In the genomic region with DNA sequence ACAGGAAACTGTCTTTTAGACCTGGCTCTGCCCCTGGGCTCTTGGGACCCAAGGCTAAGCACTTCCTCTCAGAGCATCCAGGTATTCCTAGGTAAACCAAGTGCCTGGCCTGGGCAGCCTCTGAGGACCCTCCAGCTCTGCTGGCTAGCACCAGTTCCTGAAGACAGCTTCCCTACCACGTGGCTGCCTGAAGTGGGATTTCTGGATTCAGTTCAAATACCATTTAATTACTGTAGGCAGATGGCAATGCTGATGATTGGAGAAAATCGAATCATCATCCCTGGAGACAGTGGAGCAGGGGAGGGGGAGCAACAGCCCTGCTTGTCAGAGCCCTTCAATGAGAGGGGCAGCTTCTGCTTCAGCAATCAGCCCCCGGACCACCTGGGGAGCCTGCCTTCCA, we compare ENCODE assay signal across 15 cellular contexts. TPM values are rescaled to one million over a fixed set of nuclear protein-coding genes. Genes with fewer than 3 reads are reported as not detected.
DNase-seq lines count a peak whose midpoint lies in the region; ATAC-seq, FAIRE-seq and TF ChIP-seq lines count a peak whose summit lies in the region.
"Had no signal": no experiment of that assay in that cellular context is flagged by ENCODE, and none has a peak within 500 bp of the region (broad histone marks: within the 10 kb centered on the region; RNA-seq: fewer than 3 reads in every experiment).

No MANE protein-coding gene starts in this region.

- H2AFZ ChIP-seq in GM23338: no peak overlapping the region

- CTCF ChIA-PET in activated CD4-positive, alpha-beta T cell treated with anti-CD3 and anti-CD28 coated beads, Interleukin-2, amount 10 ng/mL, durations not matched to agents 7 days and 5 days (lab: Charles Lee): interaction anchor here (1.3 to 4.2 kb wide), 2 partner anchors 10 to 15 kb away, joined by 5 to 32 read pairs; no protein-coding TSS in a partner anchor
- CTCF ChIA-PET in T-cell (lab: Charles Lee): no interaction called here

- H3K27ac Mint-ChIP-seq in activated CD4-positive, alpha-beta T cell treated with anti-CD3 and anti-CD28 coated beads, Interleukin-2, amount 10 ng/mL, durations not matched to agents 7 days and 5 days: peak overlapping the region; percentile 70
- H3K27ac Mint-ChIP-seq in T-cell (peak overlapping the region; percentile 9 to 21), GM23338 (no peak overlapping the region)

- no peak for TF ChIP-seq CTCF in GM23338 (conservative IDR thresholded peaks at IDR 0.05; ENCODE audit: low read depth in 2 of 2)

- H4K20me1 ChIP-seq in GM23338 (replicated peaks; ENCODE audit: insufficient read depth): peaks cover 8% of the 10 kb centered on the region; the same call in 1 of the 2 replicates

- TF ChIP-seq POLR2A in GM12891 (IDR thresholded peaks at IDR 0.05; ENCODE audit: low read depth, low read length): no peak

- H3K9me3 ChIP-seq in small intestine (ENCODE audit: control insufficient read depth, low read depth): no peaks in the 10 kb centered on the region
- H3K9me3 ChIP-seq: ascending aorta, heart left ventricle, mucosa of descending colon, psoas muscle had no signal

- peaks cover 72% of the 10 kb centered on the region for H3K4me1 Mint-ChIP-seq in activated CD4-positive, alpha-beta T cell treated with anti-CD3 and anti-CD28 coated beads, Interleukin-2, amount 10 ng/mL, durations not matched to agents 7 days and 5 days
- peaks cover 51 to 78% (median 76%) of the 10 kb centered on the region in 3 donors for H3K4me1 Mint-ChIP-seq in T-cell
- peaks cover 30% of the 10 kb centered on the region for H3K4me1 Mint-ChIP-seq in GM23338

- POLR2A ChIA-PET in activated CD4-positive, alpha-beta T cell treated with anti-CD3 and anti-CD28 coated beads, Interleukin-2, amount 10 ng/mL, durations not matched to agents 7 days and 5 days (lab: Charles Lee): no interaction called here
- POLR2A ChIA-PET in T-cell (lab: Charles Lee): no interaction called here

- H3F3A ChIP-seq in GM23338 (replicated peaks; ENCODE audit: low read depth): peaks cover 2% of the 10 kb centered on the region; the same call in 1 of the 2 replicates

- no peak for DNase-seq in activated CD4-positive, alpha-beta T cell treated with anti-CD3 and anti-CD28 coated beads, Interleukin-2, amount 10 ng/mL, durations not matched to agents 7 days and 5 days
- DNase-seq in activated CD4-positive, alpha-beta T cell treated with anti-CD3 and anti-CD28 coated beads for 4 hours: no peak
- DNase-seq in NCI-H1694 (lab: John Stamatoyannopoulos, UW) (peak; percentile 88), T-cell (no peak), retina (peak; percentile 57), GM12891 (ENCODE audit: insufficient read length, low spot score) (no peak), GM23338 (ENCODE audit: low spot score) (no peak), small intestine (no peak)
- DNase-seq: DND-41, heart left ventricle, mucosa of descending colon, psoas muscle had no signal

- no peaks in the 10 kb centered on the region for H3K9me2 ChIP-seq in GM23338 (ENCODE audit: insufficient read depth)

- H3K4me1 ChIP-seq in GM23338 (ENCODE audit: insufficient read depth): peaks cover 33% of the 10 kb centered on the region
- peaks cover 3 to 12% of the 10 kb centered on the region in 2 donors for H3K4me1 ChIP-seq in small intestine (ENCODE audit: control insufficient read depth in 2 of 2, insufficient read depth in 1 of 2, low read depth in 1 of 2, low read length in 1 of 2)

- H3K36me3 ChIP-seq in GM23338 (ENCODE audit: insufficient read depth): no peaks in the 10 kb centered on the region
- H3K36me3 ChIP-seq in small intestine (ENCODE audit: control insufficient read depth in 2 of 2, insufficient read depth in 2 of 2, low read length in 2 of 2): no peaks in the 10 kb centered on the region
- H3K36me3 ChIP-seq: ascending aorta, heart left ventricle had no signal

- ATAC-seq in T-cell (replicated peaks in 1 of 4) (no peak), GM23338 (no peak)
- ATAC-seq: esophagus mucosa, heart left ventricle, mucosa of descending colon, psoas muscle had no signal

- H3K36me3 Mint-ChIP-seq in activated CD4-positive, alpha-beta T cell treated with anti-CD3 and anti-CD28 coated beads, Interleukin-2, amount 10 ng/mL, durations not matched to agents 7 days and 5 days (ENCODE audit: low read depth): peaks cover 32% of the 10 kb centered on the region
- H3K36me3 Mint-ChIP-seq in T-cell: peaks cover 8% of the 10 kb centered on the region
- no peaks in the 10 kb centered on the region for H3K36me3 Mint-ChIP-seq in GM23338 (ENCODE audit: low read depth)

- no peak overlapping the region for H3K27ac ChIP-seq in GM23338 (ENCODE audit: low read depth)
- no peak overlapping the region for H3K27ac ChIP-seq in small intestine (ENCODE audit: low read depth in 1 of 2, low read length in 1 of 2)
- H3K27ac ChIP-seq: ascending aorta, heart left ventricle, psoas muscle had no signal

- H3K27me3 Mint-ChIP-seq in activated CD4-positive, alpha-beta T cell treated with anti-CD3 and anti-CD28 coated beads, Interleukin-2, amount 10 ng/mL, durations not matched to agents 7 days and 5 days: no peaks in the 10 kb centered on the region
- H3K27me3 Mint-ChIP-seq in T-cell: no peaks in the 10 kb centered on the region
- H3K27me3 Mint-ChIP-seq in GM23338 (ENCODE audit: insufficient read depth, low read depth, poor library complexity): peaks cover 11% of the 10 kb centered on the region

- H3K9me3 Mint-ChIP-seq in activated CD4-positive, alpha-beta T cell treated with anti-CD3 and anti-CD28 coated beads, Interleukin-2, amount 10 ng/mL, durations not matched to agents 7 days and 5 days: no peaks in the 10 kb centered on the region
- H3K9me3 Mint-ChIP-seq in T-cell (no peaks in the 10 kb centered on the region), GM23338 (no peaks in the 10 kb centered on the region)

- 49 to 62% (median 55%) methylated on average over 3 of the region's 3 CpGs for WGBS in small intestine, 3 donors

- FAIRE-seq in GM12891 (lab: Jason Lieb, UNC): no peak
- FAIRE-seq in small intestine (lab: Jason Lieb, UNC): no peak
- FAIRE-seq: keratinocyte had no signal

- peaks cover 29% of the 10 kb centered on the region for H3K79me2 ChIP-seq in GM23338 (replicated peaks; ENCODE audit: insufficient read depth)

- H3K4me3 ChIP-seq in GM23338 (no peak overlapping the region), small intestine (ENCODE audit: low read depth in 1 of 2, low read length in 2 of 2) (no peak overlapping the region)
- H3K4me3 ChIP-seq: ascending aorta, heart left ventricle, mucosa of descending colon, psoas muscle had no signal

- no peak overlapping the region for H3K4me3 Mint-ChIP-seq in activated CD4-positive, alpha-beta T cell treated with anti-CD3 and anti-CD28 coated beads, Interleukin-2, amount 10 ng/mL, durations not matched to agents 7 days and 5 days
- H3K4me3 Mint-ChIP-seq in T-cell: peak overlapping the region in 1 of 3 donors; percentile 40
- no peak overlapping the region for H3K4me3 Mint-ChIP-seq in GM23338

- H3K4me2 ChIP-seq in GM23338: no peak overlapping the region

- H3K27me3 ChIP-seq in GM23338 (ENCODE audit: insufficient read depth) (no peaks in the 10 kb centered on the region), small intestine (ENCODE audit: control insufficient read depth in 2 of 2, insufficient read depth in 2 of 2, low read length in 2 of 2) (no peaks in the 10 kb centered on the region)
- H3K27me3 ChIP-seq: ascending aorta had no signal

TF ChIP-seq in GM12891, 5 proteins besides CTCF, POLR2A, EP300 and RAD21:
- TF ChIP-seq POU2F2 (IDR thresholded peaks at IDR 0.05; ENCODE audit: low read depth, low read length): no peak
- no peak for TF ChIP-seq SPI1 (IDR thresholded peaks at IDR 0.05; ENCODE audit: low read depth, low read length)
- no peak for TF ChIP-seq POLR2AphosphoS5 (IDR thresholded peaks at IDR 0.05; ENCODE audit: low read depth, low read length)
- TF ChIP-seq PAX5 (IDR thresholded peaks at IDR 0.05; ENCODE audit: insufficient read depth, low read length, severe bottlenecking): no peak
- TF ChIP-seq TAF1 (IDR thresholded peaks at IDR 0.05; ENCODE audit: low read depth, low read length): no peak

TF ChIP-seq in GM23338, 12 proteins besides CTCF, POLR2A, EP300 and RAD21 (continues in another document):
- TF ChIP-seq STAT1 (IDR thresholded peaks at IDR 0.05; ENCODE audit: unreplicated experiment) (no peak), ETS1 (IDR thresholded peaks at IDR 0.05) (no peak), EZH2phosphoT487 (IDR thresholded peaks at IDR 0.05; ENCODE audit: unreplicated experiment) (no peak)

RNA-seq across cellular contexts. Expression of gene KIF21B, which starts 11.9 kb away (rescaled TPM):
- 100 to 1,000 TPM; 104 to 107 TPM for total RNA-seq in activated CD4-positive, alpha-beta T cell treated with anti-CD3 and anti-CD28 coated beads, Interleukin-2, amount 10 ng/mL, durations not matched to agents 7 days and 5 days
- total RNA-seq in T-cell: 100 to 1,000 TPM in 3 of 5 donors, 10 to 100 TPM in 2; 70.8 to 110 (median 101) TPM
- 4.8 TPM for polyA plus RNA-seq in GM12891 (2012; ENCODE audit: low read depth, missing spikeins)
- total RNA-seq in GM23338 (2014; rRNA removed; shearing (Covaris generic)): 26.6 and 34.3 TPM in 2 replicates
- polyA plus RNA-seq in GM23338 (2016; fragmentation: Nextera tagmentation; extraction: Ambion mirVana) (4.6 and 5.3 TPM in 2 replicates), small intestine (10 to 100 TPM in 1 of 3 donors, 1 to 10 TPM in 1, under 1 TPM in 1; 0.89 to 12.9 (median 2.4) TPM)

Comparison
In these comparisons a context has a peak if more than half of its experiments do, and no peak if none do; other contexts are left out.
1. DNase-seq: peak in NCI-H1694 (single experiment) and retina (single experiment); none in activated CD4-positive, alpha-beta T cell treated with anti-CD3 and anti-CD28 coated beads, Interleukin-2, amount 10 ng/mL, durations not matched to agents 7 days and 5 days (single experiment), activated CD4-positive, alpha-beta T cell treated with anti-CD3 and anti-CD28 coated beads for 4 hours (0 of 2), T-cell (0 of 34), GM12891 (single experiment), GM23338 (single experiment) and small intestine (single experiment).